13 cellular contexts compared by ENCODE assay signal in genomic region chr4:37434469-37434868, GRCh38.
DNase-seq lines count a peak whose midpoint lies in the region; ATAC-seq, FAIRE-seq and TF ChIP-seq lines count a peak whose summit lies in the region.
"Had no signal": no experiment of that assay in that cellular context is flagged by ENCODE, and none has a peak within 500 bp of the region (broad histone marks: within the 10 kb centered on the region; RNA-seq: fewer than 3 reads in every experiment).

No MANE protein-coding gene starts in this region.

- intact Hi-C loops in HepG2 (cut with micrococcal nuclease; ENCODE audit: unreplicated experiment), result loop anchor here (10.0 kb wide), 1 partner anchor 370 kb away; no protein-coding TSS in a partner anchor

- no peaks in the 10 kb centered on the region for H4K20me1 ChIP-seq in HepG2 (ENCODE audit: insufficient read depth, low read length)
- H4K20me1 ChIP-seq in MM.1S (ENCODE audit: insufficient read depth, low read length), result no peaks in the 10 kb centered on the region

- FAIRE-seq in HepG2 (lab: Jason Lieb, UNC), result no peak

- H3K79me2 ChIP-seq in HepG2 (ENCODE audit: insufficient read depth, low read length) (no peaks in the 10 kb centered on the region), MM.1S (ENCODE audit: low read length) (no peaks in the 10 kb centered on the region)

- H3K4me2 ChIP-seq in HepG2 (ENCODE audit: low read depth, low read length) (no peak overlapping the region), MM.1S (ENCODE audit: low read depth, low read length) (no peak overlapping the region)

- TF ChIP-seq EP300 in HepG2 (IDR thresholded peaks at IDR 0.05; ENCODE audit: low read depth in 2 of 2, low read length in 2 of 2) (no peak), HepG2 (CRISPR knock-in tag; IDR thresholded peaks at IDR 0.05; ENCODE audit: borderline replicate concordance) (no peak)

- no peak overlapping the region for H3K4me3 ChIP-seq in astrocyte of the spinal cord (ENCODE audit: low read depth, low read length)
- H3K4me3 ChIP-seq in HepG2 (replicated peaks in 1 of 3; ENCODE audit: insufficient read depth in 1 of 3, low read depth in 2 of 3, low read length in 3 of 3), result no peak overlapping the region
- no peak overlapping the region for H3K4me3 ChIP-seq in MM.1S (ENCODE audit: low read length)
- H3K4me3 ChIP-seq: breast epithelium, esophagus muscularis mucosa had no signal

- H3K4me1 ChIP-seq in HepG2 (ENCODE audit: insufficient read depth, low read length), result peaks cover 32% of the 10 kb centered on the region
- H3K4me1 ChIP-seq in MM.1S (ENCODE audit: low read length), result peaks cover 12% of the 10 kb centered on the region
- H3K4me1 ChIP-seq: breast epithelium, esophagus muscularis mucosa had no signal

- POLR2A ChIA-PET in HepG2 (lab: Yijun Ruan, JAX), result interaction anchor here (0.6 kb wide), 1 partner anchor 19 kb away, joined by 3 read pairs; a partner anchor contains a TSS

- no peaks in the 10 kb centered on the region for H3K9me2 ChIP-seq in MM.1S (replicated peaks; ENCODE audit: insufficient read depth, low read length)

- H2AFZ ChIP-seq in HepG2 (ENCODE audit: low read length), result no peak overlapping the region
- H2AFZ ChIP-seq in MM.1S (ENCODE audit: low read length), result no peak overlapping the region

- H3F3A ChIP-seq in MM.1S (ENCODE audit: insufficient read depth, low read length), result no peaks in the 10 kb centered on the region

- no peak for TF ChIP-seq RAD21 in HepG2 (CRISPR knock-in tag; IDR thresholded peaks at IDR 0.05)

- 43% methylated on average over 3 of the region's 3 CpGs for WGBS in HepG2 (ENCODE audit: low lambda C conversion rate)

- H3K9me3 ChIP-seq in HepG2 (ENCODE audit: low read length), result no peaks in the 10 kb centered on the region
- no peaks in the 10 kb centered on the region for H3K9me3 ChIP-seq in MM.1S (replicated peaks; ENCODE audit: insufficient read depth, low read length)
- H3K9me3 ChIP-seq: breast epithelium, esophagus muscularis mucosa had no signal

- H3K27me3 ChIP-seq in HepG2 (ENCODE audit: control insufficient read depth in 1 of 2, insufficient read depth in 2 of 2, low read length in 2 of 2) (no peaks in the 10 kb centered on the region; a peak in 1 of 5 replicates), MM.1S (replicated peaks; ENCODE audit: insufficient read depth, low read length) (no peaks in the 10 kb centered on the region)
- H3K27me3 ChIP-seq: esophagus muscularis mucosa had no signal

- no peak for ATAC-seq in HepG2
- no peak for ATAC-seq in GM19463 (IDR thresholded peaks at IDR 0.05; ENCODE audit: unreplicated experiment)

- in situ Hi-C loops in astrocyte of the spinal cord (cut with HindIII; ENCODE audit: low sequenced_read_pairs) (no loop called here), HepG2 (cut with HindIII; ENCODE audit: extremely low pct_ligation_motif_present, low pct_unique_long_range_greater_than_20kb) (no loop called here)

- H3K9ac ChIP-seq in HepG2 (ENCODE audit: insufficient read depth, low read depth, low read length) (no peak overlapping the region), MM.1S (ENCODE audit: low read length) (no peak overlapping the region)

- H3K36me3 ChIP-seq in HepG2 (replicated peaks in 1 of 2; ENCODE audit: control insufficient read depth in 1 of 2, insufficient read depth in 2 of 2, low read length in 2 of 2), result no peaks in the 10 kb centered on the region
- no peaks in the 10 kb centered on the region for H3K36me3 ChIP-seq in MM.1S (replicated peaks; ENCODE audit: insufficient read depth, low read length)
- H3K36me3 ChIP-seq: breast epithelium, esophagus muscularis mucosa had no signal

- no TSS peak for BruUV-seq in HepG2 (replicated peaks; lab: Mats Ljungman, UMichigan)

- peak; percentile 44 for DNase-seq in HT-29 (ENCODE audit: low spot score)
- DNase-seq in astrocyte of the spinal cord (ENCODE audit: low read depth, low spot score), result no peak
- DNase-seq in HepG2 (ENCODE audit: low spot score), result no peak
- DNase-seq in MM.1S, result no peak
- DNase-seq in amniotic stem cell (lab: John Stamatoyannopoulos, UW), result no peak
- DNase-seq in epidermal melanocyte (ENCODE audit: insufficient read length, low spot score), result no peak
- DNase-seq: activated CD4-positive, CD25-positive, alpha-beta regulatory T cell; activated T-cell treated with anti-CD3 and anti-CD28 coated beads, Interleukin-2, amount 50 U/mL, for 1 hour; NCI-H1048 had no signal

- TF ChIP-seq CTCF in C4-2B (conservative IDR thresholded peaks at IDR 0.05) (peak; percentile 31), astrocyte of the spinal cord (IDR thresholded peaks at IDR 0.05; ENCODE audit: low read depth, low read length) (peak; percentile 17), HepG2 (CRISPR knock-in tag; IDR thresholded peaks at IDR 0.05) (peak; percentile 33), MM.1S (IDR thresholded peaks at IDR 0.05; ENCODE audit: low read length) (no peak)

- CTCF ChIA-PET in HepG2 (lab: Yijun Ruan, JAX; ENCODE audit: low intra/inter-chr PET ratio, low total read pairs), result no interaction called here

- no peak for TF ChIP-seq POLR2A in HepG2 (IDR thresholded peaks at IDR 0.05; ENCODE audit: insufficient read depth in 1 of 2, low read depth in 2 of 2, low read length in 2 of 2)

- H3K27ac ChIP-seq in C4-2B, result no peak overlapping the region
- no peak overlapping the region for H3K27ac ChIP-seq in HepG2 (ENCODE audit: extremely low read length, insufficient read depth, low read length)
- H3K27ac ChIP-seq in MM.1S (ENCODE audit: low read length), result no peak overlapping the region
- H3K27ac ChIP-seq: breast epithelium, esophagus muscularis mucosa had no signal

TF ChIP-seq in HepG2, 621 proteins besides CTCF, POLR2A, EP300 and RAD21:
- TF ChIP-seq PHF20 (CRISPR knock-in tag; IDR thresholded peaks at IDR 0.05), result no peak
- TF ChIP-seq ZC3H4 (CRISPR knock-in tag; IDR thresholded peaks at IDR 0.05; ENCODE audit: borderline replicate concordance), result no peak
- TF ChIP-seq THAP7 (CRISPR knock-in tag; IDR thresholded peaks at IDR 0.05), result no peak
- no peak for TF ChIP-seq RBAK (CRISPR knock-in tag; IDR thresholded peaks at IDR 0.05)
- no peak for TF ChIP-seq MIXL1 (CRISPR knock-in tag; IDR thresholded peaks at IDR 0.05)
- no peak for TF ChIP-seq PRMT3 (CRISPR knock-in tag; IDR thresholded peaks at IDR 0.05; ENCODE audit: borderline replicate concordance, low read depth)
- TF ChIP-seq HNF4A (CRISPR knock-in tag; IDR thresholded peaks at IDR 0.05), result peak; percentile 26; the same call in 1 of the 2 replicates
- TF ChIP-seq ZNF879 (CRISPR knock-in tag; IDR thresholded peaks at IDR 0.05), result no peak
- TF ChIP-seq ZNF576 (CRISPR knock-in tag; IDR thresholded peaks at IDR 0.05), result no peak
- no peak for TF ChIP-seq YEATS2 (CRISPR knock-in tag; IDR thresholded peaks at IDR 0.05; ENCODE audit: borderline replicate concordance)
- peak; percentile 22; the same call in 1 of the 2 replicates for TF ChIP-seq STAG1 (CRISPR knock-in tag; IDR thresholded peaks at IDR 0.05)
- TF ChIP-seq ZBTB7A (CRISPR knock-in tag; IDR thresholded peaks at IDR 0.05), result no peak
